In the genomic region with DNA sequence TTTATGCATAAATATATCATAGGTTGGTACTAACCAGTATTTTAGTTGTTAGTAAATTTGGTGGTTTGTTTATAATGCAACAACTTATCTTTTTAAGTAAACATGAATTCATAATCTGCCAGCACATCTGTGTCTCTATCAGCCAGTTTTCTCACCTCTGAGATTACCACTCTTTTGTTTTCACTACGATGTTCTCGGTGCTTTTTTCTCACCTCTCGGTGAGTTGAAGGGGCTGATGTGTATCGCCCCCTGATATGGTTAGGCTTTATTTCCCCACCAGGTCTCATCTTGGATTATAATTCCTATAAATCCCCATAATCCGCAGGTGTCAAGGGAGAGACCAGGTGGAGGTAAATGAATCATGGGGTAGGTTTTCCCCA, we compare ENCODE assay signal across 15 cellular contexts.
DNase-seq lines count a peak whose midpoint lies in the region; ATAC-seq and TF ChIP-seq lines count a peak whose summit lies in the region.
"Had no signal": no experiment of that assay in that cellular context is flagged by ENCODE, and none has a peak within 500 bp of the region (broad histone marks: within the 10 kb centered on the region; RNA-seq: fewer than 3 reads in every experiment).

No MANE protein-coding gene starts in this region.

- H2AFZ ChIP-seq in neural progenitor cell (replicated peaks) = no peak overlapping the region
- H2AFZ ChIP-seq: GM23248 had no signal

- no peak overlapping the region for H3K4me3 ChIP-seq in mesendoderm (ENCODE audit: low read length)
- H3K4me3 ChIP-seq in neural progenitor cell = no peak overlapping the region
- no peak overlapping the region for H3K4me3 ChIP-seq in CD8-positive, alpha-beta T cell (ENCODE audit: low read depth, low read length)
- H3K4me3 ChIP-seq: GM23248 had no signal

- no peaks in the 10 kb centered on the region for H3K79me1 ChIP-seq in mesendoderm (ENCODE audit: low read length)

- CTCF ChIA-PET in CD8-positive, alpha-beta T cell (lab: Charles Lee) = no interaction called here

- H2BK15ac ChIP-seq in mesendoderm (replicated peaks; ENCODE audit: low read depth) = no peak overlapping the region

- POLR2A ChIA-PET in CD8-positive, alpha-beta T cell (lab: Charles Lee) = no interaction called here

- H3K36me3 Mint-ChIP-seq in activated T-helper 17 cell treated with anti-CD3 and anti-CD28 coated beads, Interleukin-2, amount 50 U/mL, for 72 hours (ENCODE audit: low read depth) = no peaks in the 10 kb centered on the region
- no peaks in the 10 kb centered on the region for H3K36me3 Mint-ChIP-seq in neural progenitor cell
- peaks cover 4 to 20% of the 10 kb centered on the region in 2 donors for H3K36me3 Mint-ChIP-seq in stimulated activated naive B cell treated with anti-CD40 and anti-IgM and Interleukin-4, amounts not matched to agents 10 μg/mL and 1 μg/mL and 100 μg/mL, for 72 hours
- H3K36me3 Mint-ChIP-seq in CD8-positive, alpha-beta T cell = no peaks in the 10 kb centered on the region

- H3K4me2 ChIP-seq in mesendoderm (ENCODE audit: low read length) (no peak overlapping the region), neural progenitor cell (no peak overlapping the region)

- no peak for TF ChIP-seq CTCF in GM13977 (IDR thresholded peaks at IDR 0.05; ENCODE audit: extremely low read depth, insufficient read depth, missing control alignments)
- TF ChIP-seq CTCF in neural progenitor cell (IDR thresholded peaks at IDR 0.05) = no peak
- TF ChIP-seq CTCF in CD8-positive, alpha-beta T cell (IDR thresholded peaks at IDR 0.05) = no peak

- H3K27ac Mint-ChIP-seq in activated T-helper 17 cell treated with anti-CD3 and anti-CD28 coated beads, Interleukin-2, amount 50 U/mL, for 72 hours = peak overlapping the region; percentile 1
- H3K27ac Mint-ChIP-seq in neural progenitor cell = no peak overlapping the region
- H3K27ac Mint-ChIP-seq in stimulated activated naive B cell treated with anti-CD40 and anti-IgM and Interleukin-4, amounts not matched to agents 10 μg/mL and 1 μg/mL and 100 μg/mL, for 72 hours = no peak overlapping the region
- no peak overlapping the region for H3K27ac Mint-ChIP-seq in CD8-positive, alpha-beta T cell
- H3K27ac Mint-ChIP-seq: CD4-positive, alpha-beta T cell had no signal

- H3K18ac ChIP-seq in mesendoderm (ENCODE audit: low read length) = no peak overlapping the region

- no peak overlapping the region for H3K23ac ChIP-seq in mesendoderm (ENCODE audit: low read length)

- in situ Hi-C loops in GM13977 (cut with MboI; ENCODE audit: low pct_unique_long_range_greater_than_20kb, low sequenced_read_pairs, unreplicated experiment) = no loop called here

- H3K4me1 Mint-ChIP-seq in activated T-helper 17 cell treated with anti-CD3 and anti-CD28 coated beads, Interleukin-2, amount 50 U/mL, for 72 hours = peaks cover 20% of the 10 kb centered on the region
- H3K4me1 Mint-ChIP-seq in neural progenitor cell = peaks cover 12% of the 10 kb centered on the region
- H3K4me1 Mint-ChIP-seq in stimulated activated naive B cell treated with anti-CD40 and anti-IgM and Interleukin-4, amounts not matched to agents 10 μg/mL and 1 μg/mL and 100 μg/mL, for 72 hours = peaks cover 26 to 66% of the 10 kb centered on the region in 2 donors
- peaks cover 12% of the 10 kb centered on the region for H3K4me1 Mint-ChIP-seq in CD8-positive, alpha-beta T cell (ENCODE audit: low read depth)

- no peaks in the 10 kb centered on the region for H3K4me1 ChIP-seq in mesendoderm (ENCODE audit: control insufficient read depth, low read depth, low read length)
- peaks cover 4% of the 10 kb centered on the region for H3K4me1 ChIP-seq in neural progenitor cell
- no peaks in the 10 kb centered on the region for H3K4me1 ChIP-seq in CD8-positive, alpha-beta T cell (ENCODE audit: insufficient read depth, low read length)

- intact Hi-C loops in CD8-positive, alpha-beta T cell (cut with DNase I, micrococcal nuclease) = no loop called here

- H3K9ac ChIP-seq in mesendoderm (ENCODE audit: low read length) (no peak overlapping the region), neural progenitor cell (no peak overlapping the region)
- H3K9ac ChIP-seq: GM23248 had no signal

- no peaks in the 10 kb centered on the region for H4K20me1 ChIP-seq in neural progenitor cell (ENCODE audit: low read depth)

- no peaks in the 10 kb centered on the region for H3K9me3 Mint-ChIP-seq in activated T-helper 17 cell treated with anti-CD3 and anti-CD28 coated beads, Interleukin-2, amount 50 U/mL, for 72 hours
- no peaks in the 10 kb centered on the region for H3K9me3 Mint-ChIP-seq in neural progenitor cell
- peaks cover 0 to 2% of the 10 kb centered on the region in 2 donors for H3K9me3 Mint-ChIP-seq in stimulated activated naive B cell treated with anti-CD40 and anti-IgM and Interleukin-4, amounts not matched to agents 10 μg/mL and 1 μg/mL and 100 μg/mL, for 72 hours
- no peaks in the 10 kb centered on the region for H3K9me3 Mint-ChIP-seq in CD8-positive, alpha-beta T cell
- H3K9me3 Mint-ChIP-seq: CD4-positive, alpha-beta T cell had no signal

- ATAC-seq in GM21423 (IDR thresholded peaks at IDR 0.05; ENCODE audit: unreplicated experiment) (peak; percentile 47), GM21367 (IDR thresholded peaks at IDR 0.05; ENCODE audit: unreplicated experiment) (no peak)
- peak; percentile 51 for ATAC-seq in activated T-helper 17 cell treated with anti-CD3 and anti-CD28 coated beads, Interleukin-2, amount 50 U/mL, for 72 hours (replicated peaks)
- no peak for ATAC-seq in stimulated activated naive B cell treated with anti-CD40 and anti-IgM and Interleukin-4, amounts not matched to agents 10 μg/mL and 1 μg/mL and 100 μg/mL, for 72 hours (replicated peaks)
- no peak for ATAC-seq in CD8-positive, alpha-beta T cell
- ATAC-seq: HCT116 had no signal

- peaks cover 4% of the 10 kb centered on the region for H3F3A ChIP-seq in neural progenitor cell (ENCODE audit: low read depth)

- H3K4me3 Mint-ChIP-seq in activated T-helper 17 cell treated with anti-CD3 and anti-CD28 coated beads, Interleukin-2, amount 50 U/mL, for 72 hours = no peak overlapping the region
- no peak overlapping the region for H3K4me3 Mint-ChIP-seq in neural progenitor cell
- no peak overlapping the region for H3K4me3 Mint-ChIP-seq in stimulated activated naive B cell treated with anti-CD40 and anti-IgM and Interleukin-4, amounts not matched to agents 10 μg/mL and 1 μg/mL and 100 μg/mL, for 72 hours
- no peak overlapping the region for H3K4me3 Mint-ChIP-seq in CD8-positive, alpha-beta T cell
- H3K4me3 Mint-ChIP-seq: B cell; CD4-positive, alpha-beta T cell had no signal

- no peak overlapping the region for H2AK5ac ChIP-seq in mesendoderm (ENCODE audit: low read length)

- no peak overlapping the region for H4K5ac ChIP-seq in mesendoderm (ENCODE audit: low read length)

- no peak overlapping the region for H3K56ac ChIP-seq in mesendoderm (ENCODE audit: low read length)

- peak; percentile 48 for DNase-seq in GM13977 (ENCODE audit: low spot score)
- DNase-seq in mesendoderm = peak; percentile 59
- DNase-seq in neural progenitor cell (ENCODE audit: low spot score) = no peak
- no peak for DNase-seq in stimulated activated naive B cell treated with anti-CD40 and anti-IgM and Interleukin-4, amounts not matched to agents 10 μg/mL and 1 μg/mL and 100 μg/mL, for 72 hours
- no peak for DNase-seq in CD8-positive, alpha-beta T cell
- DNase-seq: ACHN; C1 segment of cervical spinal cord; CD4-positive, alpha-beta T cell; DMS79; GM23248 had no signal

- no peaks in the 10 kb centered on the region for H3K79me2 ChIP-seq in mesendoderm (ENCODE audit: control insufficient read depth, insufficient read depth, low read length)
- H3K79me2 ChIP-seq in neural progenitor cell (ENCODE audit: low read depth) = no peaks in the 10 kb centered on the region

- no peak overlapping the region for H2BK5ac ChIP-seq in mesendoderm (ENCODE audit: low read length)

- H3K27me3 Mint-ChIP-seq in activated T-helper 17 cell treated with anti-CD3 and anti-CD28 coated beads, Interleukin-2, amount 50 U/mL, for 72 hours = no peaks in the 10 kb centered on the region
- H3K27me3 Mint-ChIP-seq in neural progenitor cell (ENCODE audit: insufficient read depth, low read depth) = peaks cover 6% of the 10 kb centered on the region
- no peaks in the 10 kb centered on the region for H3K27me3 Mint-ChIP-seq in stimulated activated naive B cell treated with anti-CD40 and anti-IgM and Interleukin-4, amounts not matched to agents 10 μg/mL and 1 μg/mL and 100 μg/mL, for 72 hours
- H3K27me3 Mint-ChIP-seq in CD8-positive, alpha-beta T cell (ENCODE audit: low read depth) = no peaks in the 10 kb centered on the region
- H3K27me3 Mint-ChIP-seq: B cell; CD4-positive, alpha-beta T cell had no signal

- H2BK120ac ChIP-seq in mesendoderm (ENCODE audit: low read depth, low read length) = no peak overlapping the region

- H3K27me3 ChIP-seq in mesendoderm (ENCODE audit: insufficient read depth, low read length, poor library complexity) = no peaks in the 10 kb centered on the region
- no peaks in the 10 kb centered on the region for H3K27me3 ChIP-seq in neural progenitor cell
- H3K27me3 ChIP-seq in CD8-positive, alpha-beta T cell (ENCODE audit: insufficient read depth, low read length) = no peaks in the 10 kb centered on the region

- no peak overlapping the region for H4K8ac ChIP-seq in mesendoderm (ENCODE audit: low read depth, low read length)

- H3K27ac ChIP-seq in mesendoderm (ENCODE audit: low read depth, low read length) (no peak overlapping the region), neural progenitor cell (no peak overlapping the region)
- no peak overlapping the region for H3K27ac ChIP-seq in CD8-positive, alpha-beta T cell (ENCODE audit: low read depth, low read length)
- H3K27ac ChIP-seq: GM23248 had no signal

- no peaks in the 10 kb centered on the region for H3K9me3 ChIP-seq in neural progenitor cell (ENCODE audit: low read depth)
- H3K9me3 ChIP-seq in CD8-positive, alpha-beta T cell (ENCODE audit: low read length) = no peaks in the 10 kb centered on the region

- H3K4ac ChIP-seq in mesendoderm (ENCODE audit: low read depth, low read length) = no peak overlapping the region

- H3K36me3 ChIP-seq in mesendoderm (ENCODE audit: control insufficient read depth, insufficient read depth, low read length) (no peaks in the 10 kb centered on the region), neural progenitor cell (no peaks in the 10 kb centered on the region)
- no peaks in the 10 kb centered on the region for H3K36me3 ChIP-seq in CD8-positive, alpha-beta T cell (ENCODE audit: insufficient read depth, low read length)

- no CpG with 5 or more reads among the region's 5 CpGs for WGBS in mesendoderm (ENCODE audit: extremely low coverage, insufficient coverage, low lambda C conversion rate)

Comparison
In these comparisons a context has a peak if more than half of its experiments do, and no peak if none do; other contexts are left out.
1. DNase-seq: peak in GM13977 (single experiment) and mesendoderm (single experiment); none in neural progenitor cell (single experiment), stimulated activated naive B cell treated with anti-CD40 and anti-IgM and Interleukin-4, amounts not matched to agents 10 μg/mL and 1 μg/mL and 100 μg/mL, for 72 hours (single experiment) and CD8-positive, alpha-beta T cell (0 of 7).
2. ATAC-seq: peak in GM21423 (single experiment) and activated T-helper 17 cell treated with anti-CD3 and anti-CD28 coated beads, Interleukin-2, amount 50 U/mL, for 72 hours (single experiment); none in stimulated activated naive B cell treated with anti-CD40 and anti-IgM and Interleukin-4, amounts not matched to agents 10 μg/mL and 1 μg/mL and 100 μg/mL, for 72 hours (0 of 2), GM21367 (single experiment) and CD8-positive, alpha-beta T cell (single experiment).